ENCODE assay signal across 17 cellular contexts in the genomic region with DNA sequence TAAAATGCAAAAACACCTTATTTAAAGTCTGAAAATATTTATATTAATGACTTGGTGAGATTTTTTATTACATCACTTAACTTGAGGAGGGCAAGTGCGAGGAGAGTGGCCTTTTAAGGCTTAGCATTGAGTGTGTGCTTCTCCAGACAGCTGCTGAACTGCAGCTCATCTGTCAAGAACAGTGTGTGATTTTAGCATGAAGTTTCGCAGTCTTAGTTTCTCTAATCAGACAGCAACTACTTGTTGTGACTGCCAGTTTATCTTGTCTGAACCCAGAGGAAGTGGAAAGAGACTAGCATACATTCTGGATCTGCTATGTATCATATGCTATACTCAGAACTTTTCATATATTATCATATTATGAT.
DNase-seq lines count a peak whose midpoint lies in the region; ATAC-seq and TF ChIP-seq lines count a peak whose summit lies in the region.
"Had no signal": no experiment of that assay in that cellular context is flagged by ENCODE, and none has a peak within 500 bp of the region (broad histone marks: within the 10 kb centered on the region; RNA-seq: fewer than 3 reads in every experiment).

No MANE protein-coding gene starts in this region.

- TF ChIP-seq CTCF in heart right ventricle (IDR thresholded peaks at IDR 0.05) (no peak), hepatocyte (IDR thresholded peaks at IDR 0.05; ENCODE audit: poor library complexity) (no peak), sigmoid colon (IDR thresholded peaks at IDR 0.05) (no peak), foreskin fibroblast (IDR thresholded peaks at IDR 0.05; ENCODE audit: low read depth, low read length) (no peak)

- DNase-seq in heart right ventricle (no peak), right cardiac atrium (no peak), hepatocyte (ENCODE audit: low spot score) (no peak), sigmoid colon (no peak), aorta (no peak), foreskin fibroblast (no peak), NCI-H2081 (lab: John Stamatoyannopoulos, UW) (no peak)
- DNase-seq: C1 segment of cervical spinal cord, DMS153, H7, Karpas-422, MM.1S, NCI-H1105, NCI-H1694 treated with DMSO at 0.1 percent for 48 hours, NCI-H2171 treated with DMSO at 0.1 percent for 48 hours, NCI-H774 had no signal

- ATAC-seq in heart right ventricle (peak in 4 of 8 donors; percentile 5 to 56 (median 18)), right cardiac atrium (no peak), aorta (ENCODE audit: low FRiP score) (peak; percentile 55), HG02623 (IDR thresholded peaks at IDR 0.05; ENCODE audit: unreplicated experiment) (no peak)

- no peaks in the 10 kb centered on the region for H4K20me1 ChIP-seq in hepatocyte (ENCODE audit: insufficient read depth, poor library complexity, severe bottlenecking)

- 67 to 83% methylated on average over 2 of the region's 2 CpGs for WGBS in heart right ventricle, 2 donors
- WGBS in right cardiac atrium = 51% methylated on average over 2 of the region's 2 CpGs
- 71% methylated on average over 2 of the region's 2 CpGs for WGBS in hepatocyte (ENCODE audit: low lambda C conversion rate, missing lambda C conversion rate)
- 77 to 87% methylated on average over 2 of the region's 2 CpGs for WGBS in sigmoid colon, 2 donors
- 2 to 6% methylated on average over 2 of the region's 2 CpGs for WGBS in aorta, 2 donors

- TF ChIP-seq POLR2A in sigmoid colon (IDR thresholded peaks at IDR 0.05) = no peak

- H3K4me1 ChIP-seq in heart right ventricle (peaks cover 0 to 67% (median 33%) of the 10 kb centered on the region in 9 donors), right cardiac atrium (ENCODE audit: control insufficient read depth, insufficient read depth, low read length) (no peaks in the 10 kb centered on the region), hepatocyte (ENCODE audit: insufficient read depth) (no peaks in the 10 kb centered on the region), sigmoid colon (peaks cover 0 to 46% (median 27%) of the 10 kb centered on the region in 4 donors), aorta (ENCODE audit: control insufficient read depth in 1 of 2, insufficient read depth in 2 of 2, low read length in 2 of 2) (peaks cover 14 to 20% of the 10 kb centered on the region in 2 donors)

- no peaks in the 10 kb centered on the region for H3K79me2 ChIP-seq in hepatocyte

- H2AFZ ChIP-seq in hepatocyte = no peak overlapping the region

- H3K27me3 ChIP-seq in heart right ventricle = no peaks in the 10 kb centered on the region
- no peaks in the 10 kb centered on the region for H3K27me3 ChIP-seq in right cardiac atrium (ENCODE audit: control insufficient read depth, insufficient read depth)
- H3K27me3 ChIP-seq in hepatocyte = no peaks in the 10 kb centered on the region
- no peaks in the 10 kb centered on the region for H3K27me3 ChIP-seq in sigmoid colon
- no peaks in the 10 kb centered on the region for H3K27me3 ChIP-seq in aorta (ENCODE audit: control insufficient read depth in 1 of 2, insufficient read depth in 2 of 2, low read length in 1 of 2)

- H3K4me2 ChIP-seq in hepatocyte = peak overlapping the region; percentile 28

- H3K36me3 ChIP-seq in heart right ventricle (no peaks in the 10 kb centered on the region), hepatocyte (replicated peaks; ENCODE audit: insufficient read depth, low read depth) (no peaks in the 10 kb centered on the region), sigmoid colon (no peaks in the 10 kb centered on the region), aorta (ENCODE audit: control insufficient read depth in 1 of 2, insufficient read depth in 2 of 2, low read length in 1 of 2) (no peaks in the 10 kb centered on the region)

- peak overlapping the region in 8 of 10 donors; percentile 13 to 74 (median 44) for H3K27ac ChIP-seq in heart right ventricle
- no peak overlapping the region for H3K27ac ChIP-seq in right cardiac atrium (ENCODE audit: low read length)
- H3K27ac ChIP-seq in hepatocyte = peak overlapping the region; percentile 27
- H3K27ac ChIP-seq in sigmoid colon = peak overlapping the region; percentile 65 to 85 (median 75)
- peak overlapping the region; percentile 100 for H3K27ac ChIP-seq in aorta (ENCODE audit: low read depth in 1 of 2, low read length in 2 of 2)

- no peak overlapping the region for H3K4me3 ChIP-seq in heart right ventricle
- H3K4me3 ChIP-seq in right cardiac atrium (ENCODE audit: low read length) = no peak overlapping the region
- H3K4me3 ChIP-seq in hepatocyte = no peak overlapping the region
- no peak overlapping the region for H3K4me3 ChIP-seq in sigmoid colon
- H3K4me3 ChIP-seq in aorta (ENCODE audit: low read length in 2 of 2) = no peak overlapping the region
- no peak overlapping the region for H3K4me3 ChIP-seq in foreskin fibroblast (ENCODE audit: low read depth in 1 of 2, low read length in 2 of 2)

- intact Hi-C loops in heart right ventricle (cut with DNase I) = loop anchor here in 9 of 10 donors (2.0 to 10.0 kb wide), 6 partner anchors 199 to 267 kb away; a partner anchor contains a TSS
- intact Hi-C loops in right cardiac atrium (cut with DNase I) = loop anchor here in 3 of 4 donors (5.0 to 10.0 kb wide), 3 partner anchors 199 to 269 kb away; no protein-coding TSS in a partner anchor
- intact Hi-C loops in sigmoid colon (cut with DNase I) = loop anchor here (5.0 to 10.0 kb wide), 3 partner anchors 111 to 251 kb away; a partner anchor contains a TSS
- intact Hi-C loops in aorta (cut with DNase I) = loop anchor here (5.0 kb wide), 3 partner anchors 36 to 266 kb away; a partner anchor contains a TSS

- H3K9me3 ChIP-seq in heart right ventricle = no peaks in the 10 kb centered on the region
- H3K9me3 ChIP-seq in right cardiac atrium (ENCODE audit: control insufficient read depth, low read length) = no peaks in the 10 kb centered on the region
- H3K9me3 ChIP-seq in hepatocyte (ENCODE audit: low read depth) = no peaks in the 10 kb centered on the region
- no peaks in the 10 kb centered on the region for H3K9me3 ChIP-seq in sigmoid colon
- H3K9me3 ChIP-seq in aorta (ENCODE audit: control insufficient read depth, low read length) = no peaks in the 10 kb centered on the region

- peak in 1 of 4 donors; percentile 27 for TF ChIP-seq EP300 in sigmoid colon (IDR thresholded peaks at IDR 0.05)

- no peaks in the 10 kb centered on the region for H3K9me2 ChIP-seq in hepatocyte (replicated peaks; ENCODE audit: insufficient read depth)
